24 cellular contexts compared by ENCODE assay signal in genomic region chr6:104595315-104595820, GRCh38.
"Had no signal": no experiment of that assay in that cellular context is flagged by ENCODE, and none has a peak within 500 bp of the region (broad histone marks: within the 10 kb centered on the region; RNA-seq: fewer than 3 reads in every experiment).

No MANE protein-coding gene starts in this region.

- H3K27ac ChIP-seq: esophagus muscularis mucosa, foreskin keratinocyte, gastroesophageal sphincter, heart left ventricle, hepatocyte, left lung, pancreas, stomach, thoracic aorta, tibial nerve, upper lobe of left lung had no signal

- H3K27me3 ChIP-seq: esophagus muscularis mucosa, foreskin keratinocyte, gastroesophageal sphincter, heart left ventricle, hepatocyte, left lung, pancreas, stomach, tibial nerve, upper lobe of left lung had no signal

- ATAC-seq: foreskin keratinocyte; gastroesophageal sphincter; heart left ventricle; left cardiac atrium; left lung; natural killer cell; pancreas; sciatic nerve; stimulated activated effector memory CD8-positive, alpha-beta T cell treated with anti-CD3 and anti-CD28 coated beads, Interleukin-12 subunit alpha, Interleukin-12 subunit beta, amount 100 ng/mL, for 72 hours had no signal

- H3K9me3 ChIP-seq: esophagus muscularis mucosa, gastroesophageal sphincter, heart left ventricle, left lung, pancreas, stomach, thoracic aorta, tibial nerve, upper lobe of left lung had no signal

- H3K4me3 ChIP-seq: esophagus muscularis mucosa, gastroesophageal sphincter, heart left ventricle, hepatocyte, left lung, pancreas, smooth muscle cell, stomach, thoracic aorta, tibial nerve, upper lobe of left lung had no signal

- H3K4me1 ChIP-seq: foreskin keratinocyte, gastroesophageal sphincter, heart left ventricle, left lung, pancreas had no signal

- DNase-seq: cerebellar nuclear complex; effector memory CD4-positive, alpha-beta T cell; heart left ventricle; left cardiac atrium; left lung; mammary epithelial cell; natural killer cell; pancreas; stimulated activated CD4-positive, alpha-beta T cell treated with anti-CD3 and anti-CD28 coated beads, Interleukin-12 subunit alpha, Interleukin-12 subunit beta, amount 100 ng/mL, for 4 hours; stimulated activated CD4-positive, alpha-beta T cell treated with anti-CD3 and anti-CD28 coated beads, Interleukin-1b, Interleukin-23, amount 100 ng/mL, for 48 hours; stimulated activated CD4-positive, alpha-beta T cell treated with anti-CD3 and anti-CD28 coated beads, Interleukin-4, amount 100 ng/mL, for 1 hour; stimulated activated naive CD4-positive, alpha-beta T cell treated with Interleukin-2 at 50 U/mL for 16 hours; stomach; substantia nigra; upper lobe of left lung had no signal
